ENCODE assay signal across 2 cellular contexts in the genomic region with DNA sequence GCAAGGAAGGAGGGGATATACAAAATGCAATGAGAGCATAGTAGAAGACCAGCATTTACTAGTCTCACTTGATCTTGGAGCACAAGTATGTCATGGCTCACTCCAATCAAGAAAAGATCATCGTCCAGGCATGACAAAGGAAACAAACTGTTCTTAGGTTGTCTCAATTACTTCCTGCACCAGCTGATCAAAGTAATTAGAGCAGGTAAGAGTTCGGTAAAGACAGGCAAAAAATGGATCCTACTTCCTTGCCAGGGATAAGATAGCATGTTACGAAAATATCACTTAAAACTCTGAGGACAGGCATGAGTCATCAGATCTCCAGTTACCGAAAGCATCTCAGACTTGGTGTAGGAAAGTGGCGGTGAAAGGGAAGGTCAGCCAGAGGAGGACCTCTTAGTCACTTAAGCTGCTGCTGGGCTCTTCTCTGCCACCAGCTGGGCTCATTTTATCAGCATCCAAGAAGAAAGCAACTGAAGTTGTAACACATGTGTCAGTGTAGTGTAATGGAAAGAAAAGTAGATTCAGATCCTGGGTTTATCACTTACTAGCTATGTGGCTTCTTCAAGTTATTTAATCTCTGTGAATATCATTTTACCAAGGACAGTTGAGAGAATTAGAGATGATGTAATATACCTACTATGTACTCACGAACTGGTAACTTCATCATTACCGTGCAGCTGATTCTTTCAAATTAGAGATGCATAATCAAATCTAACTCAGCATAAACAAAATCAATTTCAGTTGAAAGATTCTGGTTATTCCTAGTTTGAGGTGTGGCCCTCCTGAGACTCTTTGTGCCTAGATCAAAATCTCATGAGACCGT.
A peak's percentile ranks its signal among the peaks of the same experiment; 100 is the strongest.
TF ChIP-seq lines count a peak whose summit lies in the region.

No MANE protein-coding gene starts in this region.

TF ChIP-seq in liver, 16 proteins besides CTCF, POLR2A, EP300 and RAD21:
- peak; percentile 32 for TF ChIP-seq NR2F2 (IDR thresholded peaks at IDR 0.05)
- TF ChIP-seq FOXA2 (IDR thresholded peaks at IDR 0.05): no peak
- TF ChIP-seq FOXA1 (IDR thresholded peaks at IDR 0.05): no peak
- no peak for TF ChIP-seq ATF3 (IDR thresholded peaks at IDR 0.05)
- TF ChIP-seq HNF4A (conservative IDR thresholded peaks at IDR 0.05): no peak

TF ChIP-seq in HepG2, 621 proteins besides CTCF, POLR2A, EP300 and RAD21:
- TF ChIP-seq ZNF839 (CRISPR knock-in tag; IDR thresholded peaks at IDR 0.05; ENCODE audit: borderline replicate concordance): no peak
- no peak for TF ChIP-seq ZIK1 (CRISPR knock-in tag; IDR thresholded peaks at IDR 0.05; ENCODE audit: borderline replicate concordance, low read depth)
- no peak for TF ChIP-seq TOE1 (CRISPR knock-in tag; IDR thresholded peaks at IDR 0.05)
- no peak for TF ChIP-seq SNAPC5 (CRISPR knock-in tag; IDR thresholded peaks at IDR 0.05; ENCODE audit: borderline replicate concordance)
- no peak for TF ChIP-seq MYNN (CRISPR knock-in tag; IDR thresholded peaks at IDR 0.05; ENCODE audit: low read depth)
- TF ChIP-seq HDAC1 (CRISPR knock-in tag; IDR thresholded peaks at IDR 0.05): no peak
- TF ChIP-seq HHEX (CRISPR knock-in tag; IDR thresholded peaks at IDR 0.05): no peak
- no peak for TF ChIP-seq RFX3 (CRISPR knock-in tag; IDR thresholded peaks at IDR 0.05)
- no peak for TF ChIP-seq CENPBD1 (CRISPR knock-in tag; IDR thresholded peaks at IDR 0.05; ENCODE audit: borderline replicate concordance, low read depth)
- no peak for TF ChIP-seq PRDM15 (CRISPR knock-in tag; IDR thresholded peaks at IDR 0.05)
- TF ChIP-seq ESRRA (CRISPR knock-in tag; IDR thresholded peaks at IDR 0.05; ENCODE audit: low read depth): no peak
- TF ChIP-seq, protein P1, sequence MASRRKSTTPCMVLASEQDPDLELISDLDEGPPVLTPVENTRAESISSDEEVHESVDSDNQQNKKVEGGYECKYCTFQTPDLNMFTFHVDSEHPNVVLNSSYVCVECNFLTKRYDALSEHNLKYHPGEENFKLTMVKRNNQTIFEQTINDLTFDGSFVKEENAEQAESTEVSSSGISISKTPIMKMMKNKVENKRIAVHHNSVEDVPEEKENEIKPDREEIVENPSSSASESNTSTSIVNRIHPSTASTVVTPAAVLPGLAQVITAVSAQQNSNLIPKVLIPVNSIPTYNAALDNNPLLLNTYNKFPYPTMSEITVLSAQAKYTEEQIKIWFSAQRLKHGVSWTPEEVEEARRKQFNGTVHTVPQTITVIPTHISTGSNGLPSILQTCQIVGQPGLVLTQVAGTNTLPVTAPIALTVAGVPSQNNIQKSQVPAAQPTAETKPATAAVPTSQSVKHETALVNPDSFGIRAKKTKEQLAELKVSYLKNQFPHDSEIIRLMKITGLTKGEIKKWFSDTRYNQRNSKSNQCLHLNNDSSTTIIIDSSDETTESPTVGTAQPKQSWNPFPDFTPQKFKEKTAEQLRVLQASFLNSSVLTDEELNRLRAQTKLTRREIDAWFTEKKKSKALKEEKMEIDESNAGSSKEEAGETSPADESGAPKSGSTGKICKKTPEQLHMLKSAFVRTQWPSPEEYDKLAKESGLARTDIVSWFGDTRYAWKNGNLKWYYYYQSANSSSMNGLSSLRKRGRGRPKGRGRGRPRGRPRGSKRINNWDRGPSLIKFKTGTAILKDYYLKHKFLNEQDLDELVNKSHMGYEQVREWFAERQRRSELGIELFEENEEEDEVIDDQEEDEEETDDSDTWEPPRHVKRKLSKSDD (CRISPR knock-in tag; IDR thresholded peaks at IDR 0.05; ENCODE audit: low read depth): no peak
- TF ChIP-seq GTF2F1 (IDR thresholded peaks at IDR 0.05; ENCODE audit: low read length): no peak
- no peak for TF ChIP-seq ZNF30 (CRISPR knock-in tag; IDR thresholded peaks at IDR 0.05)
- TF ChIP-seq, protein P2, sequence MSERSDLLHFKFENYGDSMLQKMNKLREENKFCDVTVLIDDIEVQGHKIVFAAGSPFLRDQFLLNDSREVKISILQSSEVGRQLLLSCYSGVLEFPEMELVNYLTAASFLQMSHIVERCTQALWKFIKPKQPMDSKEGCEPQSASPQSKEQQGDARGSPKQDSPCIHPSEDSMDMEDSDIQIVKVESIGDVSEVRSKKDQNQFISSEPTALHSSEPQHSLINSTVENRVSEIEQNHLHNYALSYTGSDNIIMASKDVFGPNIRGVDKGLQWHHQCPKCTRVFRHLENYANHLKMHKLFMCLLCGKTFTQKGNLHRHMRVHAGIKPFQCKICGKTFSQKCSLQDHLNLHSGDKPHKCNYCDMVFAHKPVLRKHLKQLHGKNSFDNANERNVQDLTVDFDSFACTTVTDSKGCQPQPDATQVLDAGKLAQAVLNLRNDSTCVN (CRISPR knock-in tag; IDR thresholded peaks at IDR 0.05; ENCODE audit: borderline replicate concordance): no peak
- TF ChIP-seq, protein P3, sequence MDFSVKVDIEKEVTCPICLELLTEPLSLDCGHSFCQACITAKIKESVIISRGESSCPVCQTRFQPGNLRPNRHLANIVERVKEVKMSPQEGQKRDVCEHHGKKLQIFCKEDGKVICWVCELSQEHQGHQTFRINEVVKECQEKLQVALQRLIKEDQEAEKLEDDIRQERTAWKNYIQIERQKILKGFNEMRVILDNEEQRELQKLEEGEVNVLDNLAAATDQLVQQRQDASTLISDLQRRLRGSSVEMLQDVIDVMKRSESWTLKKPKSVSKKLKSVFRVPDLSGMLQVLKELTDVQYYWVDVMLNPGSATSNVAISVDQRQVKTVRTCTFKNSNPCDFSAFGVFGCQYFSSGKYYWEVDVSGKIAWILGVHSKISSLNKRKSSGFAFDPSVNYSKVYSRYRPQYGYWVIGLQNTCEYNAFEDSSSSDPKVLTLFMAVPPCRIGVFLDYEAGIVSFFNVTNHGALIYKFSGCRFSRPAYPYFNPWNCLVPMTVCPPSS (IDR thresholded peaks at IDR 0.05): no peak
- TF ChIP-seq EHMT2 (IDR thresholded peaks at IDR 0.05; ENCODE audit: borderline replicate concordance, low read depth, low read length): no peak
- TF ChIP-seq ZFP90 (CRISPR knock-in tag; IDR thresholded peaks at IDR 0.05; ENCODE audit: borderline replicate concordance): no peak
- TF ChIP-seq ZNF614 (CRISPR knock-in tag; IDR thresholded peaks at IDR 0.05; ENCODE audit: borderline replicate concordance): no peak
- no peak for TF ChIP-seq ZNF414 (CRISPR knock-in tag; IDR thresholded peaks at IDR 0.05)
